In genomic region chrX:134338527-134338926, GRCh38 we compare ENCODE assay signal across 16 cellular contexts. TPM values are rescaled to one million over a fixed set of nuclear protein-coding genes. Genes with fewer than 3 reads are reported as not detected.
DNase-seq lines count a peak whose midpoint lies in the region; ATAC-seq lines count a peak whose summit lies in the region.
"Had no signal": no experiment of that assay in that cellular context is flagged by ENCODE, and none has a peak within 500 bp of the region (broad histone marks: within the 10 kb centered on the region; RNA-seq: fewer than 3 reads in every experiment).

No MANE protein-coding gene starts in this region.

- H3K27me3 ChIP-seq in CD8-positive, alpha-beta memory T cell (ENCODE audit: insufficient read depth, low read length, poor library complexity, severe bottlenecking) = no peaks in the 10 kb centered on the region

- H3K4me3 Mint-ChIP-seq in activated naive CD8-positive, alpha-beta T cell = no peak overlapping the region
- no peak overlapping the region for H3K4me3 Mint-ChIP-seq in stimulated activated effector memory CD8-positive, alpha-beta T cell treated with anti-CD3 and anti-CD28 coated beads, Interleukin-12 subunit alpha, Interleukin-12 subunit beta, amount 100 ng/mL, for 72 hours
- H3K4me3 Mint-ChIP-seq in CD8-positive, alpha-beta memory T cell = no peak overlapping the region
- H3K4me3 Mint-ChIP-seq: endodermal cell; T-helper 1 cell treated with Interleukin-12 subunit alpha and Interleukin-12 subunit beta and Interleukin-4 antibody, amounts not matched to agents 30 μg/mL and 1 μg/mL, for 36 hours had no signal

- H3K4me1 ChIP-seq in CD8-positive, alpha-beta memory T cell (ENCODE audit: insufficient read depth, low read length) = no peaks in the 10 kb centered on the region

- peaks cover 15% of the 10 kb centered on the region for H3K4me1 Mint-ChIP-seq in activated naive CD8-positive, alpha-beta T cell (ENCODE audit: low read depth)
- peaks cover 9% of the 10 kb centered on the region for H3K4me1 Mint-ChIP-seq in stimulated activated effector memory CD8-positive, alpha-beta T cell treated with anti-CD3 and anti-CD28 coated beads, Interleukin-12 subunit alpha, Interleukin-12 subunit beta, amount 100 ng/mL, for 72 hours
- H3K4me1 Mint-ChIP-seq in CD8-positive, alpha-beta memory T cell = peaks cover 9 to 11% (median 10%) of the 10 kb centered on the region in 3 donors
- H3K4me1 Mint-ChIP-seq: endodermal cell had no signal

- H3K9me3 Mint-ChIP-seq in activated naive CD8-positive, alpha-beta T cell (ENCODE audit: low read depth) = no peaks in the 10 kb centered on the region
- no peaks in the 10 kb centered on the region for H3K9me3 Mint-ChIP-seq in stimulated activated effector memory CD8-positive, alpha-beta T cell treated with anti-CD3 and anti-CD28 coated beads, Interleukin-12 subunit alpha, Interleukin-12 subunit beta, amount 100 ng/mL, for 72 hours
- no peaks in the 10 kb centered on the region for H3K9me3 Mint-ChIP-seq in CD8-positive, alpha-beta memory T cell

- H3K9me3 ChIP-seq in CD8-positive, alpha-beta memory T cell (ENCODE audit: low read length) = no peaks in the 10 kb centered on the region

- ATAC-seq in stimulated activated effector memory CD8-positive, alpha-beta T cell treated with anti-CD3 and anti-CD28 coated beads, Interleukin-12 subunit alpha, Interleukin-12 subunit beta, amount 100 ng/mL, for 72 hours = peak; percentile 45

- no peak overlapping the region for H3K4me3 ChIP-seq in CD8-positive, alpha-beta memory T cell (ENCODE audit: low read length)
- H3K4me3 ChIP-seq: smooth muscle cell had no signal

- H3K36me3 Mint-ChIP-seq in activated naive CD8-positive, alpha-beta T cell = no peaks in the 10 kb centered on the region
- H3K36me3 Mint-ChIP-seq in stimulated activated effector memory CD8-positive, alpha-beta T cell treated with anti-CD3 and anti-CD28 coated beads, Interleukin-12 subunit alpha, Interleukin-12 subunit beta, amount 100 ng/mL, for 72 hours = no peaks in the 10 kb centered on the region
- H3K36me3 Mint-ChIP-seq in CD8-positive, alpha-beta memory T cell = no peaks in the 10 kb centered on the region

- H3K36me3 ChIP-seq in CD8-positive, alpha-beta memory T cell (ENCODE audit: insufficient read depth, low read length) = no peaks in the 10 kb centered on the region

- peak; percentile 0 for DNase-seq in activated T-cell treated with anti-CD3 and anti-CD28 coated beads for 4 hours
- DNase-seq in activated T-cell treated with anti-CD3 and anti-CD28 coated beads, Interleukin-2, amount 50 U/mL, for 48 hours = no peak
- peak; percentile 5 for DNase-seq in NAMALWA (ENCODE audit: low spot score)
- DNase-seq in stimulated activated effector memory CD8-positive, alpha-beta T cell treated with anti-CD3 and anti-CD28 coated beads, Interleukin-12 subunit alpha, Interleukin-12 subunit beta, amount 100 ng/mL, for 72 hours (ENCODE audit: low spot score in 2 of 2) = no peak
- DNase-seq in C1 segment of cervical spinal cord (lab: John Stamatoyannopoulos, UW) = no peak
- DNase-seq in NCI-H526 treated with DMSO at 0.1 percent for 48 hours (lab: John Stamatoyannopoulos, UW) = no peak
- no peak for DNase-seq in CD8-positive, alpha-beta memory T cell
- DNase-seq: activated CD4-positive, alpha-beta T cell treated with anti-CD3 and anti-CD28 coated beads, Interleukin-2, amount 50 U/mL, for 48 hours; caudate nucleus; endodermal cell; NCI-H446 treated with DMSO at 0.1 percent for 48 hours had no signal

- H3K27ac ChIP-seq in CD8-positive, alpha-beta memory T cell (ENCODE audit: low read depth, low read length) = no peak overlapping the region
- H3K27ac ChIP-seq: HL-60, KMS-11 had no signal

- POLR2A ChIA-PET in CD8-positive, alpha-beta memory T cell (lab: Charles Lee) = no interaction called here

- peak overlapping the region; percentile 85 for H3K27ac Mint-ChIP-seq in activated naive CD8-positive, alpha-beta T cell
- no peak overlapping the region for H3K27ac Mint-ChIP-seq in stimulated activated effector memory CD8-positive, alpha-beta T cell treated with anti-CD3 and anti-CD28 coated beads, Interleukin-12 subunit alpha, Interleukin-12 subunit beta, amount 100 ng/mL, for 72 hours
- no peak overlapping the region for H3K27ac Mint-ChIP-seq in CD8-positive, alpha-beta memory T cell
- H3K27ac Mint-ChIP-seq: endodermal cell; T-helper 1 cell treated with Interleukin-12 subunit alpha and Interleukin-12 subunit beta and Interleukin-4 antibody, amounts not matched to agents 30 μg/mL and 1 μg/mL, for 36 hours had no signal

- CTCF ChIA-PET in CD8-positive, alpha-beta memory T cell (lab: Charles Lee) = no interaction called here

- no peaks in the 10 kb centered on the region for H3K27me3 Mint-ChIP-seq in activated naive CD8-positive, alpha-beta T cell
- peaks cover 0 to 5% of the 10 kb centered on the region in 2 donors for H3K27me3 Mint-ChIP-seq in CD8-positive, alpha-beta memory T cell

RNA-seq across cellular contexts. Expression of gene PHF6, which starts 34.6 kb away (rescaled TPM):
- total RNA-seq in CD8-positive, alpha-beta memory T cell = 10 to 100 TPM; 61.4 TPM
- 20.3 TPM for polyA plus RNA-seq in CD8-positive, alpha-beta memory T cell

Comparison
In these comparisons a context has a peak if more than half of its experiments do, and no peak if none do; other contexts are left out.
1. DNase-seq: peak in activated T-cell treated with anti-CD3 and anti-CD28 coated beads for 4 hours (single experiment) and NAMALWA (single experiment); none in activated T-cell treated with anti-CD3 and anti-CD28 coated beads, Interleukin-2, amount 50 U/mL, for 48 hours (0 of 2), stimulated activated effector memory CD8-positive, alpha-beta T cell treated with anti-CD3 and anti-CD28 coated beads, Interleukin-12 subunit alpha, Interleukin-12 subunit beta, amount 100 ng/mL, for 72 hours (0 of 2), C1 segment of cervical spinal cord (0 of 14), NCI-H526 treated with DMSO at 0.1 percent for 48 hours (single experiment) and CD8-positive, alpha-beta memory T cell (0 of 5).